In genomic region chr7:23211542-23211941, GRCh38 we compare ENCODE assay signal across 1 cellular context.
TF ChIP-seq lines count a peak whose summit lies in the region.

No MANE protein-coding gene starts in this region.

TF ChIP-seq in IMR-90, 13 proteins besides CTCF, POLR2A, EP300 and RAD21:
- TF ChIP-seq MAFK (IDR thresholded peaks at IDR 0.05; ENCODE audit: low read depth, low read length) = no peak
